Comparison of ENCODE assay signal across 9 cellular contexts in genomic region chr3:128784228-128784627, GRCh38. TPM values are rescaled to one million over a fixed set of nuclear protein-coding genes. Genes with fewer than 3 reads are reported as not detected.
DNase-seq lines count a peak whose midpoint lies in the region; ATAC-seq, FAIRE-seq and TF ChIP-seq lines count a peak whose summit lies in the region.
"Had no signal": no experiment of that assay in that cellular context is flagged by ENCODE, and none has a peak within 500 bp of the region (broad histone marks: within the 10 kb centered on the region; RNA-seq: fewer than 3 reads in every experiment).

No MANE protein-coding gene starts in this region.

- in situ Hi-C loops in K562 (cut with MboI): no loop called here

- H3K9me1 ChIP-seq in K562 (ENCODE audit: control insufficient read depth, insufficient read depth, low read length): peaks cover 5% of the 10 kb centered on the region

- H2AFZ ChIP-seq in K562 (ENCODE audit: low read depth, low read length): no peak overlapping the region

- H3K27me3 ChIP-seq in SJCRH30 (no peaks in the 10 kb centered on the region), K562 (ENCODE audit: control insufficient read depth in 2 of 2, insufficient read depth in 2 of 2, low read length in 2 of 2) (no peaks in the 10 kb centered on the region)
- H3K27me3 ChIP-seq: SJSA1 had no signal

- peak; percentile 56 to 67 for TF ChIP-seq RAD21 in K562 (CRISPR knock-in tag; conservative IDR thresholded peaks at IDR 0.05 in 1 of 2, IDR thresholded peaks at IDR 0.05 in 1 of 2)

- peak; percentile 84 for FAIRE-seq in K562 (lab: Jason Lieb, UNC)

- POLR2A ChIA-PET in K562 (lab: Yijun Ruan, JAX): no interaction called here

- no peak overlapping the region for H3K9ac ChIP-seq in K562 (ENCODE audit: insufficient read depth in 1 of 2, low read depth in 2 of 2, low read length in 2 of 2)

- ATAC-seq in K562: peak; percentile 99
- peak; percentile 28 for ATAC-seq in left lobe of liver
- peak; percentile 53 for ATAC-seq in stimulated activated naive CD8-positive, alpha-beta T cell treated with anti-CD3 and anti-CD28 coated beads, Interleukin-15, Interleukin-2, amounts not matched to agents 100 U/mL and 50 U/mL, for 24 hours
- no peak for ATAC-seq in omental fat pad (ENCODE audit: low FRiP score)

- CTCF ChIA-PET in K562 (lab: Yijun Ruan, JAX; ENCODE audit: low intra/inter-chr PET ratio): interaction anchor here (0.6 kb wide), 1 partner anchor 62 kb away, joined by 3 read pairs; no protein-coding TSS in a partner anchor

- H3K27ac ChIP-seq in SJCRH30 (no peak overlapping the region), K562 (ENCODE audit: extremely low read depth, low read depth, low read length) (no peak overlapping the region)
- H3K27ac ChIP-seq: SJSA1 had no signal

- peaks cover 20% of the 10 kb centered on the region for H3K4me1 ChIP-seq in SJCRH30
- H3K4me1 ChIP-seq in K562 (replicated peaks in 1 of 2; ENCODE audit: control insufficient read depth in 2 of 2, insufficient read depth in 2 of 2, low read length in 2 of 2): peaks cover 0 to 13% of the 10 kb centered on the region in 2 experiments; a peak in 3 of 5 replicates

- peaks cover 3% of the 10 kb centered on the region; the same call in 1 of the 2 replicates for H3K36me3 ChIP-seq in SJCRH30
- 0 out of 3 replicates have a peak, but pooled peaks cover 7% of the 10 kb centered on the region for H3K36me3 ChIP-seq in K562 (ENCODE audit: control insufficient read depth, insufficient read depth, low read length)
- H3K36me3 ChIP-seq: SJSA1 had no signal

- no peak for TF ChIP-seq EP300 in K562 (IDR thresholded peaks at IDR 0.05; ENCODE audit: low read length)

- peak; percentile 17 to 34 for DNase-seq in SJCRH30
- DNase-seq in K562 (ENCODE audit: extremely low read depth in 1 of 4, low spot score in 3 of 4): peak; percentile 46 to 71 (median 62)
- no peak for DNase-seq in left lobe of liver (ENCODE audit: low spot score)
- DNase-seq in stimulated activated naive CD8-positive, alpha-beta T cell treated with anti-CD3 and anti-CD28 coated beads, Interleukin-15, Interleukin-2, amounts not matched to agents 100 U/mL and 50 U/mL, for 24 hours: peak; percentile 66
- DNase-seq in omental fat pad (ENCODE audit: low spot score): no peak
- no peak for DNase-seq in NCI-H510A (lab: John Stamatoyannopoulos, UW)
- DNase-seq in HCEC 1CT: no peak

- intact Hi-C loops in K562 (cut with micrococcal nuclease): loop anchor here (1.0 kb wide), 1 partner anchor 62 kb away; no protein-coding TSS in a partner anchor

- no peak overlapping the region for H3K4me2 ChIP-seq in K562 (ENCODE audit: insufficient read depth, low read length)

- H4K20me1 ChIP-seq in K562 (replicated peaks; ENCODE audit: control insufficient read depth, insufficient read depth, low read length): peaks cover 28% of the 10 kb centered on the region

- H3K9me3 ChIP-seq in SJCRH30 (replicated peaks) (no peaks in the 10 kb centered on the region), K562 (replicated peaks; ENCODE audit: control insufficient read depth, insufficient read depth, low read depth, low read length) (no peaks in the 10 kb centered on the region)
- H3K9me3 ChIP-seq: SJSA1 had no signal

- WGBS in K562 (ENCODE audit: insufficient coverage, low coverage, missing lambda C conversion rate): 25% methylated on average over 7 of the region's 7 CpGs

- TF ChIP-seq CTCF in GM12874 (IDR thresholded peaks at IDR 0.05; ENCODE audit: insufficient read depth, low read depth, low read length) (peak; percentile 81), K562 (IDR thresholded peaks at IDR 0.05 in 2 of 3, conservative IDR thresholded peaks at IDR 0.05 in 1 of 3; ENCODE audit: insufficient read depth in 2 of 3, low read depth in 1 of 3, low read length in 3 of 3) (peak; percentile 76 to 83 (median 77)), omental fat pad (IDR thresholded peaks at IDR 0.05) (peak in 1 of 3 donors; percentile 9)

- no peak for TF ChIP-seq POLR2A in K562 (conservative IDR thresholded peaks at IDR 0.05)

- no TSS peak for BruUV-seq in K562 (replicated peaks; lab: Mats Ljungman, UMichigan)

- H3K79me2 ChIP-seq in K562 (ENCODE audit: control insufficient read depth, insufficient read depth, low read length): peaks cover 97% of the 10 kb centered on the region

- no peak overlapping the region for H3K4me3 ChIP-seq in SJCRH30
- no peak overlapping the region for H3K4me3 ChIP-seq in K562
- H3K4me3 ChIP-seq: SJSA1 had no signal

TF ChIP-seq in K562, 482 proteins besides CTCF, POLR2A, EP300 and RAD21 (continues in another document):
- TF ChIP-seq CTBP1 (IDR thresholded peaks at IDR 0.05; ENCODE audit: borderline replicate concordance) (peak; percentile 46; the same call in 1 of the 2 replicates), MEIS2 (IDR thresholded peaks at IDR 0.05; ENCODE audit: partially characterized antibody) (peak; percentile 2), ZNF407 (IDR thresholded peaks at IDR 0.05; ENCODE audit: low read depth) (no peak), STAG1 (CRISPR knock-in tag; IDR thresholded peaks at IDR 0.05; ENCODE audit: borderline replicate concordance) (peak; percentile 23; the same call in 1 of the 2 replicates), MAZ (CRISPR knock-in tag; conservative IDR thresholded peaks at IDR 0.05 in 1 of 2, IDR thresholded peaks at IDR 0.05 in 1 of 2) (peak in 1 of 2 experiments; percentile 27; a peak in 1 of 4 replicates)

RNA-seq across cellular contexts. Expression of gene RAB7A, which starts 58.2 kb away (rescaled TPM):
- 74.9 and 83.8 TPM in 2 replicates for total RNA-seq in SJCRH30 (2014; rRNA removed; shearing (Covaris generic))
- total RNA-seq in K562 (2011; cell fraction: chromatin; rRNA removed; ENCODE audit: low replicate concordance): 37.7 and 69.3 TPM in 2 replicates
- 15.8 and 20.3 TPM in 2 replicates for total RNA-seq in K562 (2011; cell fraction: nucleolus; rRNA removed)
- total RNA-seq in K562 (2011; cell fraction: nucleoplasm; rRNA removed): 35.5 and 61.5 TPM in 2 replicates
- total RNA-seq in K562 (2014; rRNA removed) (35.7 and 46.8 TPM in 2 replicates), K562 (2014; rRNA removed; fragmentation: Illumina TruSeq; extraction: Trizol) (58.7 and 61.4 TPM in 2 replicates), K562 (2015; rRNA removed; fragmentation: Illumina TruSeq; extraction: Trizol) (72.8 and 74.4 TPM in 2 replicates), K562 (2021) (131 and 140 TPM in 2 replicates), left lobe of liver (103 TPM), omental fat pad (100 to 1,000 TPM; 125 to 170 (median 135) TPM)
- polyA plus RNA-seq in K562 (2011; rRNA removed) (151 and 204 TPM in 2 replicates), K562 (2014; fragmentation: Illumina TruSeq; extraction: Trizol) (169 and 200 TPM in 2 replicates), K562 (2014; fragmentation: Nextera tagmentation; extraction: Ambion mirVana) (10 to 100 TPM; 30.9 to 36.1 TPM), K562 (2014; rRNA removed) (131 and 138 TPM in 2 replicates)
- 130 and 165 TPM in 2 replicates for polyA plus RNA-seq in K562 (2011; cell fraction: cytosol; rRNA removed)
- polyA plus RNA-seq in K562 (2011; cell fraction: nucleus; rRNA removed): 24.8 and 31.5 TPM in 2 replicates
- polyA plus RNA-seq in K562 (2012): 140 and 180 TPM in 2 replicates
- polyA minus RNA-seq in K562 (2011; rRNA and poly(A)+ RNA removed): 94.5 and 123 TPM in 2 replicates
- polyA minus RNA-seq in K562 (2011; cell fraction: cytosol; rRNA and poly(A)+ RNA removed): 78.5 and 84.5 TPM in 2 replicates
- 9.7 and 13.7 TPM in 2 replicates for polyA minus RNA-seq in K562 (2011; cell fraction: nucleus; rRNA and poly(A)+ RNA removed)

Comparison
In these comparisons a context has a peak if more than half of its experiments do, and no peak if none do; other contexts are left out.
1. DNase-seq: peak in SJCRH30 (2 of 2), K562 (4 of 4) and stimulated activated naive CD8-positive, alpha-beta T cell treated with anti-CD3 and anti-CD28 coated beads, Interleukin-15, Interleukin-2, amounts not matched to agents 100 U/mL and 50 U/mL, for 24 hours (single experiment); none in left lobe of liver (single experiment), omental fat pad (single experiment), NCI-H510A (single experiment) and HCEC 1CT (single experiment).